Comparison of ENCODE assay signal across 14 cellular contexts in genomic region chr11:61232559-61232958, GRCh38. TPM values are rescaled to one million over a fixed set of nuclear protein-coding genes. Genes with fewer than 3 reads are reported as not detected.
"Had no signal": no experiment of that assay in that cellular context is flagged by ENCODE, and none has a peak within 500 bp of the region (broad histone marks: within the 10 kb centered on the region; RNA-seq: fewer than 3 reads in every experiment).

No MANE protein-coding gene starts in this region.

RNA-seq across cellular contexts. Expression of gene PGA5, which starts 8.4 kb away (rescaled TPM):
- total RNA-seq: activated B cell treated with CpG ODN at 0.5 μM for 24 hours; activated CD4-positive, alpha-beta memory T cell treated with anti-CD3 and anti-CD28 coated beads for 36 hours; activated CD4-positive, alpha-beta memory T cell treated with anti-CD3 and anti-CD28 coated beads, Interleukin-2, amount 10 ng/mL, durations not matched to agents 7 days and 5 days; activated CD4-positive, alpha-beta T cell treated with anti-CD3 and anti-CD28 coated beads, Interleukin-2, amount 10 ng/mL, durations not matched to agents 24 days and 14 days; activated CD4-positive, alpha-beta T cell treated with anti-CD3 and anti-CD28 coated beads, Interleukin-2, amount 10 ng/mL, durations not matched to agents 7 days and 5 days; activated CD8-positive, alpha-beta memory T cell treated with anti-CD3 and anti-CD28 coated beads for 36 hours; activated CD8-positive, alpha-beta memory T cell treated with anti-CD3 and anti-CD28 coated beads, Interleukin-2, amount 10 ng/mL, durations not matched to agents 7 days and 5 days; activated CD8-positive, alpha-beta T cell treated with anti-CD3 and anti-CD28 coated beads for 36 hours; activated CD8-positive, alpha-beta T cell treated with anti-CD3 and anti-CD28 coated beads, Interleukin-2, amount 10 ng/mL, durations not matched to agents 7 days and 5 days; T-cell; T-helper 1 cell treated with Interleukin-12 subunit alpha and Interleukin-12 subunit beta and Interleukin-4 antibody, amounts not matched to agents 30 ng/mL and 1 ng/mL, for 36 hours; T-helper 17 cell; T-helper 2 cell treated with Interferon-gamma antibody and Interleukin-4, amounts not matched to agents 100 ng/mL and 5 ng/mL, for 36 hours had no signal

RNA-seq across cellular contexts. Expression of gene PGA4, which starts 10.4 kb away (rescaled TPM):
- total RNA-seq: activated B cell treated with CpG ODN at 0.5 μM for 24 hours; activated CD4-positive, alpha-beta memory T cell treated with anti-CD3 and anti-CD28 coated beads for 36 hours; activated CD4-positive, alpha-beta memory T cell treated with anti-CD3 and anti-CD28 coated beads, Interleukin-2, amount 10 ng/mL, durations not matched to agents 7 days and 5 days; activated CD4-positive, alpha-beta T cell treated with anti-CD3 and anti-CD28 coated beads, Interleukin-2, amount 10 ng/mL, durations not matched to agents 24 days and 14 days; activated CD4-positive, alpha-beta T cell treated with anti-CD3 and anti-CD28 coated beads, Interleukin-2, amount 10 ng/mL, durations not matched to agents 7 days and 5 days; activated CD8-positive, alpha-beta memory T cell treated with anti-CD3 and anti-CD28 coated beads for 36 hours; activated CD8-positive, alpha-beta memory T cell treated with anti-CD3 and anti-CD28 coated beads, Interleukin-2, amount 10 ng/mL, durations not matched to agents 7 days and 5 days; activated CD8-positive, alpha-beta T cell treated with anti-CD3 and anti-CD28 coated beads for 36 hours; activated CD8-positive, alpha-beta T cell treated with anti-CD3 and anti-CD28 coated beads, Interleukin-2, amount 10 ng/mL, durations not matched to agents 7 days and 5 days; T-cell; T-helper 1 cell treated with Interleukin-12 subunit alpha and Interleukin-12 subunit beta and Interleukin-4 antibody, amounts not matched to agents 30 ng/mL and 1 ng/mL, for 36 hours; T-helper 17 cell; T-helper 2 cell treated with Interferon-gamma antibody and Interleukin-4, amounts not matched to agents 100 ng/mL and 5 ng/mL, for 36 hours; WTC11 had no signal

RNA-seq across cellular contexts. Expression of gene PGA3, which starts 29.2 kb away (rescaled TPM):
- total RNA-seq: activated B cell treated with CpG ODN at 0.5 μM for 24 hours; activated CD4-positive, alpha-beta memory T cell treated with anti-CD3 and anti-CD28 coated beads for 36 hours; activated CD4-positive, alpha-beta memory T cell treated with anti-CD3 and anti-CD28 coated beads, Interleukin-2, amount 10 ng/mL, durations not matched to agents 7 days and 5 days; activated CD4-positive, alpha-beta T cell treated with anti-CD3 and anti-CD28 coated beads, Interleukin-2, amount 10 ng/mL, durations not matched to agents 24 days and 14 days; activated CD4-positive, alpha-beta T cell treated with anti-CD3 and anti-CD28 coated beads, Interleukin-2, amount 10 ng/mL, durations not matched to agents 7 days and 5 days; activated CD8-positive, alpha-beta memory T cell treated with anti-CD3 and anti-CD28 coated beads for 36 hours; activated CD8-positive, alpha-beta memory T cell treated with anti-CD3 and anti-CD28 coated beads, Interleukin-2, amount 10 ng/mL, durations not matched to agents 7 days and 5 days; activated CD8-positive, alpha-beta T cell treated with anti-CD3 and anti-CD28 coated beads for 36 hours; activated CD8-positive, alpha-beta T cell treated with anti-CD3 and anti-CD28 coated beads, Interleukin-2, amount 10 ng/mL, durations not matched to agents 7 days and 5 days; T-cell; T-helper 1 cell treated with Interleukin-12 subunit alpha and Interleukin-12 subunit beta and Interleukin-4 antibody, amounts not matched to agents 30 ng/mL and 1 ng/mL, for 36 hours; T-helper 17 cell; T-helper 2 cell treated with Interferon-gamma antibody and Interleukin-4, amounts not matched to agents 100 ng/mL and 5 ng/mL, for 36 hours had no signal
